In the genomic region with DNA sequence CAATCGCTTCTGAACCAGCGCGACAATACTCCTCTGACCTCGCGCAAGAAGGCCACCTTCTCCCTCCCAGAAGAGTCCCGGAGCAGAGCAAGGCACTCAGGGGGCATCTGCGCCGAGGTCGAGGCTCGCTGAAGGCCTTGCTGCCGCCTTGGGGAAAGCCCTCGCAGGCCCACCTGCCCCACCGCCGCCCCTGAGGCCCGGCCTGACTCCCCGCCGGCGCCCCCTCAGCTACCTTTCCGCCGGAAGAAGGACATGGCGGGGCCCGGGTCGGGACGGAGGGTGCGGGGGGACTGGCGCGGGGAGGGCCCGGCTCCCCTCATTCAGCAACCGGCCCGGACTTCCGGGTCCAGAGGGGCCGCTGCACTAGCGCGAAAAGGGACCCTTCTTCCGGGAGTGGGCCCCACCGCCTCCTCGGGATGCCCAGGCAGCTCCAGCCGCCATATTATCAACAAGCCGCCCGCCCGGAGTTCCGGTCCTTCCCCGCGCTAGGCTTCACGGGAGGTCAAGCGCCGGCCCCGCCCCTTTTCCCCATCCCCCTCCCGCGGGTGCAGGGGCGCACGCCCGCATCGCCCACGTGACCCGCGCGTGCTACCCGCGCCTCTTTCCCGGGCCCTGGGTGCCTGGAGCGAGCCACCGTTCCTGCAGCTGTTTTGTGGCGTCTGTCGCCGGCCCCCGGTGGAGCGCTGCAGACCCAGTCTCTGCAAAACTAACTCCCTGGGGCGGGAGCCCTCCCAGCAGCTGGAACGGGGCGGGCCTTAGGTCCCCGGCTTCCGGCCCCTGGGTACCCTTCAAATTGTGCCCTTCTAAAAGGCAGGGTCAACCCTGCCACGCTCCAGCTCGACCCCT, we compare ENCODE assay signal across 8 cellular contexts. TPM values are rescaled to one million over a fixed set of nuclear protein-coding genes. Genes with fewer than 3 reads are reported as not detected.
DNase-seq lines count a peak whose midpoint lies in the region; FAIRE-seq and TF ChIP-seq lines count a peak whose summit lies in the region.

A gene with protein sequence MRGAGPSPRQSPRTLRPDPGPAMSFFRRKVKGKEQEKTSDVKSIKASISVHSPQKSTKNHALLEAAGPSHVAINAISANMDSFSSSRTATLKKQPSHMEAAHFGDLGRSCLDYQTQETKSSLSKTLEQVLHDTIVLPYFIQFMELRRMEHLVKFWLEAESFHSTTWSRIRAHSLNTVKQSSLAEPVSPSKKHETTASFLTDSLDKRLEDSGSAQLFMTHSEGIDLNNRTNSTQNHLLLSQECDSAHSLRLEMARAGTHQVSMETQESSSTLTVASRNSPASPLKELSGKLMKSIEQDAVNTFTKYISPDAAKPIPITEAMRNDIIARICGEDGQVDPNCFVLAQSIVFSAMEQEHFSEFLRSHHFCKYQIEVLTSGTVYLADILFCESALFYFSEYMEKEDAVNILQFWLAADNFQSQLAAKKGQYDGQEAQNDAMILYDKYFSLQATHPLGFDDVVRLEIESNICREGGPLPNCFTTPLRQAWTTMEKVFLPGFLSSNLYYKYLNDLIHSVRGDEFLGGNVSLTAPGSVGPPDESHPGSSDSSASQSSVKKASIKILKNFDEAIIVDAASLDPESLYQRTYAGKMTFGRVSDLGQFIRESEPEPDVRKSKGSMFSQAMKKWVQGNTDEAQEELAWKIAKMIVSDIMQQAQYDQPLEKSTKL (minus strand): TSS at position 469 of the 846 bp plus-strand sequence. CDS start 149 bp downstream, at position 320.

- H2BK12ac ChIP-seq in neuronal stem cell (ENCODE audit: low read length) = no peak within 1 kb of the TSS

- peaks cover 21% of the 10 kb centered on the region for H4K20me1 ChIP-seq in Loucy (ENCODE audit: insufficient read depth, low read length, poor library complexity, severe bottlenecking)

- no peak for FAIRE-seq in H54 (lab: Jason Lieb, UNC)

- H3K4me2 ChIP-seq in Loucy (ENCODE audit: low read depth, low read length, poor library complexity, severe bottlenecking) (peak within 1 kb of the TSS; percentile 86), neuronal stem cell (ENCODE audit: insufficient read depth, low read length, poor library complexity, severe bottlenecking) (peak within 1 kb of the TSS; percentile 72)

- peak within 1 kb of the TSS; percentile 28 for H3K14ac ChIP-seq in neuronal stem cell (ENCODE audit: low read length)

- H2AK5ac ChIP-seq in neuronal stem cell (ENCODE audit: low read depth, low read length) = no peak within 1 kb of the TSS

- H2AFZ ChIP-seq in Loucy (ENCODE audit: low read length) (peak within 1 kb of the TSS; percentile 89), neuronal stem cell (ENCODE audit: low read length) (peak within 1 kb of the TSS; percentile 99)

- H3K23ac ChIP-seq in neuronal stem cell (ENCODE audit: low read depth, low read length, poor library complexity) = peak within 1 kb of the TSS; percentile 1

- peak within 1 kb of the TSS; percentile 58 for H4K8ac ChIP-seq in neuronal stem cell (ENCODE audit: low read depth, low read length)

- H3K9me3 ChIP-seq in ES-I3 (ENCODE audit: control insufficient read depth, insufficient read depth, low read length) = peaks cover 9% of the 10 kb centered on the region; the same call in 1 of the 2 replicates
- no peaks in the 10 kb centered on the region for H3K9me3 ChIP-seq in Loucy (ENCODE audit: insufficient read depth, low read depth, low read length)
- H3K9me3 ChIP-seq in neuronal stem cell (replicated peaks in 1 of 2; ENCODE audit: control insufficient read depth in 2 of 2, insufficient read depth in 1 of 2, low read depth in 1 of 2, low read length in 2 of 2) = peaks cover 0 to 4% of the 10 kb centered on the region in 2 donors

- peak; percentile 67 for TF ChIP-seq POLR2A in H54 (IDR thresholded peaks at IDR 0.05; ENCODE audit: low read depth, low read length)

- H3K4me1 ChIP-seq in ES-I3 (ENCODE audit: insufficient read depth, low read length) (no peaks in the 10 kb centered on the region), Loucy (ENCODE audit: insufficient read depth, low read length, poor library complexity, severe bottlenecking) (peaks cover 42% of the 10 kb centered on the region), neuronal stem cell (ENCODE audit: control insufficient read depth in 2 of 2, insufficient read depth in 1 of 2, low read depth in 1 of 2, low read length in 2 of 2) (peaks cover 2 to 5% of the 10 kb centered on the region in 2 donors)

- H3K36me3 ChIP-seq in ES-I3 (ENCODE audit: insufficient read depth, low read length) (no peaks in the 10 kb centered on the region), Loucy (ENCODE audit: insufficient read depth, low read length) (no peaks in the 10 kb centered on the region), neuronal stem cell (replicated peaks in 1 of 2; ENCODE audit: control insufficient read depth in 2 of 2, insufficient read depth in 2 of 2, low read length in 2 of 2) (peaks cover 1 to 36% of the 10 kb centered on the region in 2 donors)

- WGBS in neuronal stem cell (ENCODE audit: extremely low coverage in 2 of 2, insufficient read length in 2 of 2, insufficient replicate concordance in 1 of 2), 2 donors = no CpG with 5 or more reads among the region's 75 CpGs

- H4K91ac ChIP-seq in neuronal stem cell (ENCODE audit: low read depth, low read length, poor library complexity) = no peak within 1 kb of the TSS

- H2BK120ac ChIP-seq in neuronal stem cell (ENCODE audit: low read depth, low read length) = peak within 1 kb of the TSS; percentile 84

- DNase-seq in H54 (ENCODE audit: insufficient read length, low spot score) (peak; percentile 97), SHP77 treated with DMSO at 0.1 percent for 48 hours (lab: John Stamatoyannopoulos, UW) (peak; percentile 83), activated gamma-delta T cell treated with Interleukin-2 at 50 U/mL for 16 hours (peak; percentile 91), foreskin melanocyte (peak; percentile 79), neuronal stem cell (ENCODE audit: low spot score) (peak; percentile 80)

- H3K9ac ChIP-seq in ES-I3 (ENCODE audit: low read depth, low read length) (peak within 1 kb of the TSS; percentile 95), Loucy (ENCODE audit: low read depth, low read length, poor library complexity, severe bottlenecking) (peak within 1 kb of the TSS; percentile 96), neuronal stem cell (ENCODE audit: low read depth, low read length, poor library complexity) (peak within 1 kb of the TSS; percentile 66)

- H3K9me2 ChIP-seq in Loucy (replicated peaks; ENCODE audit: low read depth, low read length) = no peaks in the 10 kb centered on the region

- peak within 1 kb of the TSS; percentile 98 for H3K18ac ChIP-seq in neuronal stem cell (ENCODE audit: low read length)

- no peak within 1 kb of the TSS for H2BK15ac ChIP-seq in neuronal stem cell (ENCODE audit: low read length)

- no peaks in the 10 kb centered on the region for H3K27me3 ChIP-seq in Loucy (ENCODE audit: insufficient read depth, low read length, poor library complexity, severe bottlenecking)
- H3K27me3 ChIP-seq in neuronal stem cell (ENCODE audit: control insufficient read depth in 3 of 3, insufficient read depth in 3 of 3, low read depth in 1 of 3, low read length in 3 of 3) = no peaks in the 10 kb centered on the region

- H3K27ac ChIP-seq in neuronal stem cell (replicated peaks; ENCODE audit: low read length) = peak within 1 kb of the TSS; percentile 87

- H3K79me1 ChIP-seq in neuronal stem cell (ENCODE audit: low read depth, low read length) = peaks cover 5% of the 10 kb centered on the region

- H3K4me3 ChIP-seq in Loucy (ENCODE audit: low read length, poor library complexity, severe bottlenecking) = peak within 1 kb of the TSS; percentile 89
- peak within 1 kb of the TSS; percentile 90 to 91 for H3K4me3 ChIP-seq in neuronal stem cell (ENCODE audit: low read length in 2 of 2)

- peak within 1 kb of the TSS; percentile 96 for H2BK5ac ChIP-seq in neuronal stem cell (ENCODE audit: low read length)

- no peaks in the 10 kb centered on the region for H3F3A ChIP-seq in Loucy (ENCODE audit: low read depth)

- H3K4ac ChIP-seq in neuronal stem cell (ENCODE audit: low read length) = peak within 1 kb of the TSS; percentile 1

- H3K79me2 ChIP-seq in Loucy (ENCODE audit: insufficient read depth, low read length) = peaks cover 62% of the 10 kb centered on the region

- no peak for TF ChIP-seq CTCF in Loucy (conservative IDR thresholded peaks at IDR 0.05; ENCODE audit: low read length)
- no peak for TF ChIP-seq CTCF in subcutaneous adipose tissue (IDR thresholded peaks at IDR 0.05; ENCODE audit: low read depth)

RNA-seq across cellular contexts. Expression of the gene that starts here (rescaled TPM):
- polyA plus RNA-seq in neuronal stem cell (2013, experiment 1 of 2) = 16.7 TPM
- polyA plus RNA-seq in neuronal stem cell (2013, experiment 2 of 2) = 16.2 TPM
- total RNA-seq in subcutaneous adipose tissue = 10 to 100 TPM; 24.5 to 46.6 (median 36.4) TPM

Comparison
In these comparisons a context has a peak if more than half of its experiments do, and no peak if none do; other contexts are left out.
1. Peak in every context shown above with its lines: DNase-seq, H3K4me3 ChIP-seq and H3K27ac ChIP-seq.